12 cellular contexts compared by ENCODE assay signal in the genomic region with DNA sequence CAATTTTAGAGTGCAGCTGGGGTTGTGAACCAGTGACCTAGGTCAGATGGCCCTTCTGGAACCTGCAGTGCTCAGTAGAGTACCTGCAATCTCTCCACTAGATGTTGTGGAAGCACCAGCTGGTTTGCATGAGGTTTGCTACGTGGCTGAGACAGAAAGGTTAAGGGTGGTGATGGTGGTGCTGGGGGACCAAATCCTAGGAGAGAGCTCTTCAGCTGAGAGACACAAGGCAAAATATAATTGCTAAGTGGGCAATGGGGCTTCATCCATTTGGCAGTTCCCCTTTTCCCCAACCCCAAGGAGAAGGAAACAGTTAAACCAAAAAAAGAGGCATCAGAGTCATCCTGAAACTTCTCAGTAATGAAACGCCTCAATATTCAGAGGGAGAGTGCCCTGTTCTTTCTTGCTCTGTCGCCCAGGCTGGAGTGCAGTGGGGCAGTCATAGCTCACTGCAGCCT. TPM values are rescaled to one million over a fixed set of nuclear protein-coding genes. Genes with fewer than 3 reads are reported as not detected.
DNase-seq lines count a peak whose midpoint lies in the region; ATAC-seq, FAIRE-seq and TF ChIP-seq lines count a peak whose summit lies in the region.
"Had no signal": no experiment of that assay in that cellular context is flagged by ENCODE, and none has a peak within 500 bp of the region (broad histone marks: within the 10 kb centered on the region; RNA-seq: fewer than 3 reads in every experiment).

No MANE protein-coding gene starts in this region.

- no peak overlapping the region for H3K4me3 Mint-ChIP-seq in activated CD4-positive, alpha-beta memory T cell treated with anti-CD3 and anti-CD28 coated beads for 36 hours
- H3K4me3 Mint-ChIP-seq: naive B cell had no signal

- DNase-seq in GM12891 (ENCODE audit: insufficient read length, low spot score) (no peak), left ventricle myocardium superior (no peak), DMS 273 treated with DMSO at 0.1 percent for 48 hours (lab: John Stamatoyannopoulos, UW) (no peak), prostate gland (ENCODE audit: low spot score) (no peak)
- peak; percentile 33 for DNase-seq in activated CD4-positive, alpha-beta memory T cell treated with anti-CD3 and anti-CD28 coated beads for 36 hours
- DNase-seq: naive B cell, NCI-H526 had no signal

- no peak overlapping the region for H3K4me3 ChIP-seq in prostate gland
- H3K4me3 ChIP-seq: cardiac muscle cell, skin epidermis had no signal

- no peaks in the 10 kb centered on the region for H3K36me3 ChIP-seq in prostate gland
- H3K36me3 ChIP-seq: cardiac muscle cell had no signal

- H3K9me3 ChIP-seq in prostate gland, result no peaks in the 10 kb centered on the region

- no peak for TF ChIP-seq POLR2A in GM12891 (IDR thresholded peaks at IDR 0.05; ENCODE audit: low read depth, low read length)
- no peak for TF ChIP-seq POLR2A in prostate gland (IDR thresholded peaks at IDR 0.05)

- no peak for TF ChIP-seq CTCF in prostate gland (IDR thresholded peaks at IDR 0.05)

- intact Hi-C loops in activated CD4-positive, alpha-beta memory T cell treated with anti-CD3 and anti-CD28 coated beads for 36 hours (cut with micrococcal nuclease), result loop anchor here (1.0 to 2.0 kb wide), 2 partner anchors 8 to 167 kb away; no protein-coding TSS in a partner anchor
- intact Hi-C loops in left ventricle myocardium superior (cut with micrococcal nuclease) (no loop called here), prostate gland (cut with DNase I) (no loop called here)

- peak; percentile 59 for ATAC-seq in GM19351 (IDR thresholded peaks at IDR 0.05; ENCODE audit: unreplicated experiment)
- ATAC-seq in HG02885 (IDR thresholded peaks at IDR 0.05; ENCODE audit: poor library complexity, unreplicated experiment), result peak; percentile 56
- no peak for ATAC-seq in HG03457 (IDR thresholded peaks at IDR 0.05; ENCODE audit: unreplicated experiment)
- no peak for ATAC-seq in left ventricle myocardium superior

- CTCF ChIA-PET in activated CD4-positive, alpha-beta memory T cell treated with anti-CD3 and anti-CD28 coated beads for 36 hours (lab: Charles Lee), result interaction anchor here (0.6 to 1.4 kb wide), 4 partner anchors 10 to 52 kb away, joined by 3 to 5 read pairs (median 4); no protein-coding TSS in a partner anchor

- H3K27me3 ChIP-seq in prostate gland (replicated peaks; ENCODE audit: insufficient read depth), result no peaks in the 10 kb centered on the region
- H3K27me3 ChIP-seq: cardiac muscle cell had no signal

- H3K27ac ChIP-seq in prostate gland, result no peak overlapping the region
- H3K27ac ChIP-seq: cardiac muscle cell, skin epidermis had no signal

- peaks cover 2% of the 10 kb centered on the region for H3K27me3 Mint-ChIP-seq in activated CD4-positive, alpha-beta memory T cell treated with anti-CD3 and anti-CD28 coated beads for 36 hours

- H3K9me3 Mint-ChIP-seq in activated CD4-positive, alpha-beta memory T cell treated with anti-CD3 and anti-CD28 coated beads for 36 hours, result no peaks in the 10 kb centered on the region

- H3K36me3 Mint-ChIP-seq in activated CD4-positive, alpha-beta memory T cell treated with anti-CD3 and anti-CD28 coated beads for 36 hours, result no peaks in the 10 kb centered on the region
- H3K36me3 Mint-ChIP-seq: naive B cell had no signal

- POLR2A ChIA-PET in activated CD4-positive, alpha-beta memory T cell treated with anti-CD3 and anti-CD28 coated beads for 36 hours (lab: Charles Lee), result interaction anchor here (0.7 to 2.7 kb wide), 3 partner anchors 9 to 13 kb away, joined by 3 to 23 read pairs (median 4); a partner anchor contains a TSS

- H3K4me1 ChIP-seq in prostate gland (replicated peaks), result peaks cover 12% of the 10 kb centered on the region

- 79% methylated on average over 3 of the region's 3 CpGs for WGBS in prostate gland

- FAIRE-seq in GM12891 (lab: Jason Lieb, UNC), result peak; percentile 62

- H3K27ac Mint-ChIP-seq in activated CD4-positive, alpha-beta memory T cell treated with anti-CD3 and anti-CD28 coated beads for 36 hours, result peak overlapping the region; percentile 82

- peaks cover 35% of the 10 kb centered on the region for H3K4me1 Mint-ChIP-seq in activated CD4-positive, alpha-beta memory T cell treated with anti-CD3 and anti-CD28 coated beads for 36 hours (ENCODE audit: low read depth)

TF ChIP-seq in GM12891, 5 proteins besides CTCF, POLR2A, EP300 and RAD21:
- TF ChIP-seq TAF1 (IDR thresholded peaks at IDR 0.05; ENCODE audit: low read depth, low read length), result no peak
- TF ChIP-seq POU2F2 (IDR thresholded peaks at IDR 0.05; ENCODE audit: low read depth, low read length), result peak; percentile 82; the same call in 1 of the 2 replicates
- no peak for TF ChIP-seq PAX5 (IDR thresholded peaks at IDR 0.05; ENCODE audit: insufficient read depth, low read length, severe bottlenecking)
- no peak for TF ChIP-seq POLR2AphosphoS5 (IDR thresholded peaks at IDR 0.05; ENCODE audit: low read depth, low read length)
- TF ChIP-seq SPI1 (IDR thresholded peaks at IDR 0.05; ENCODE audit: low read depth, low read length), result peak; percentile 93

RNA-seq across cellular contexts. Expression of a gene that starts 13.9 kb away (rescaled TPM):
- 0.63 TPM for polyA plus RNA-seq in GM12891 (2012; ENCODE audit: low read depth, missing spikeins)
- 1 to 10 TPM; 8.9 to 9.7 TPM for total RNA-seq in activated CD4-positive, alpha-beta memory T cell treated with anti-CD3 and anti-CD28 coated beads for 36 hours
- total RNA-seq in left ventricle myocardium superior (12.3 TPM), prostate gland (10 to 100 TPM; 56.6 to 66.4 TPM)

RNA-seq across cellular contexts. Expression of a gene that starts 40.3 kb away (rescaled TPM):
- 3.5 TPM for polyA plus RNA-seq in GM12891 (2012; ENCODE audit: low read depth, missing spikeins)
- under 1 TPM in 1 of 2 experiments, not detected in 1; 0.10 TPM for total RNA-seq in activated CD4-positive, alpha-beta memory T cell treated with anti-CD3 and anti-CD28 coated beads for 36 hours
- 0.64 TPM for total RNA-seq in left ventricle myocardium superior
- total RNA-seq in prostate gland, result 10 to 100 TPM; 24.3 to 32.4 TPM

Comparison
In these comparisons a context has a peak if more than half of its experiments do, and no peak if none do; other contexts are left out.
1. ATAC-seq: peak in GM19351 (single experiment) and HG02885 (single experiment); none in HG03457 (single experiment) and left ventricle myocardium superior (single experiment).
2. RNA of a gene that starts 40.3 kb away (total RNA-seq): 24.3 to 32.4 TPM in prostate gland; 0.64 TPM in left ventricle myocardium superior (single experiment) and 0.10 TPM in activated CD4-positive, alpha-beta memory T cell treated with anti-CD3 and anti-CD28 coated beads for 36 hours; every median in the first group is over 10 times any median in the second.